ENCODE assay signal across 8 cellular contexts in genomic region chr5:50441479-50441815, GRCh38. TPM values are rescaled to one million over a fixed set of nuclear protein-coding genes. Genes with fewer than 3 reads are reported as not detected.
DNase-seq lines count a peak whose midpoint lies in the region; ATAC-seq, FAIRE-seq and TF ChIP-seq lines count a peak whose summit lies in the region.

No MANE protein-coding gene starts in this region.

- H2BK5ac ChIP-seq in mesendoderm (ENCODE audit: low read length): no peak overlapping the region

- H2BK15ac ChIP-seq in mesendoderm (replicated peaks; ENCODE audit: low read depth): no peak overlapping the region

- no peak for FAIRE-seq in HepG2 (lab: Jason Lieb, UNC)
- FAIRE-seq in astrocyte (lab: Jason Lieb, UNC): no peak

- no peaks in the 10 kb centered on the region for H3K4me1 Mint-ChIP-seq in astrocyte (ENCODE audit: low read depth, unreplicated experiment)

- peaks cover 0 to 7% (median under 1%) of the 10 kb centered on the region in 4 donors for H3K4me1 ChIP-seq in liver (ENCODE audit: control insufficient read depth in 4 of 4, insufficient read depth in 4 of 4, low read length in 3 of 4)
- H3K4me1 ChIP-seq in HepG2 (ENCODE audit: insufficient read depth, low read length): no peaks in the 10 kb centered on the region
- H3K4me1 ChIP-seq in astrocyte (ENCODE audit: insufficient read depth, low read length): no peaks in the 10 kb centered on the region
- H3K4me1 ChIP-seq in mesendoderm (ENCODE audit: control insufficient read depth, low read depth, low read length): no peaks in the 10 kb centered on the region
- H3K4me1 ChIP-seq in upper lobe of right lung: peaks cover 6% of the 10 kb centered on the region

- BruUV-seq in HepG2 (replicated peaks; lab: Mats Ljungman, UMichigan): no TSS peak

- H3K79me2 ChIP-seq in HepG2 (ENCODE audit: insufficient read depth, low read length): no peaks in the 10 kb centered on the region
- H3K79me2 ChIP-seq in astrocyte (ENCODE audit: insufficient read depth, low read length): no peaks in the 10 kb centered on the region
- peaks cover 2% of the 10 kb centered on the region for H3K79me2 ChIP-seq in mesendoderm (ENCODE audit: control insufficient read depth, insufficient read depth, low read length)

- H3K4me3 Mint-ChIP-seq in astrocyte (ENCODE audit: unreplicated experiment): peak overlapping the region; percentile 90

- H4K8ac ChIP-seq in mesendoderm (ENCODE audit: low read depth, low read length): no peak overlapping the region

- H2AK5ac ChIP-seq in mesendoderm (ENCODE audit: low read length): no peak overlapping the region

- 9% methylated on average over 8 of the region's 8 CpGs for WGBS in liver
- WGBS in HepG2 (ENCODE audit: low lambda C conversion rate): 8% methylated on average over 6 of the region's 8 CpGs
- no CpG with 5 or more reads among the region's 8 CpGs for WGBS in mesendoderm (ENCODE audit: extremely low coverage, insufficient coverage, low lambda C conversion rate)

- H4K5ac ChIP-seq in mesendoderm (ENCODE audit: low read length): no peak overlapping the region

- intact Hi-C loops in HepG2 (cut with micrococcal nuclease; ENCODE audit: unreplicated experiment) (no loop called here), upper lobe of right lung (cut with DNase I) (no loop called here)

- H3K9me3 Mint-ChIP-seq in astrocyte (ENCODE audit: unreplicated experiment): no peaks in the 10 kb centered on the region

- ATAC-seq in HepG2: no peak
- ATAC-seq in upper lobe of right lung: no peak

- TF ChIP-seq CTCF in liver (IDR thresholded peaks at IDR 0.05; ENCODE audit: low read depth, low read length, missing input control) (no peak), HepG2 (CRISPR knock-in tag; IDR thresholded peaks at IDR 0.05) (no peak), astrocyte (IDR thresholded peaks at IDR 0.05; ENCODE audit: insufficient read depth, low read depth, low read length) (no peak), upper lobe of right lung (IDR thresholded peaks at IDR 0.05) (no peak)

- H3K4me2 ChIP-seq in HepG2 (ENCODE audit: low read depth, low read length) (no peak overlapping the region), astrocyte (ENCODE audit: low read length) (peak overlapping the region; percentile 78), mesendoderm (ENCODE audit: low read length) (peak overlapping the region; percentile 43)

- H4K20me1 ChIP-seq in HepG2 (ENCODE audit: insufficient read depth, low read length) (no peaks in the 10 kb centered on the region), astrocyte (ENCODE audit: insufficient read depth, low read length) (no peaks in the 10 kb centered on the region)

- no peak overlapping the region for H3K18ac ChIP-seq in mesendoderm (ENCODE audit: low read length)

- H3K79me1 ChIP-seq in mesendoderm (ENCODE audit: low read length): peaks cover 2% of the 10 kb centered on the region

- no peak for TF ChIP-seq POLR2A in HepG2 (IDR thresholded peaks at IDR 0.05; ENCODE audit: insufficient read depth in 1 of 2, low read depth in 2 of 2, low read length in 2 of 2)

- no peaks in the 10 kb centered on the region for H3K27me3 Mint-ChIP-seq in astrocyte (ENCODE audit: low read depth, unreplicated experiment)

- no peak overlapping the region for H3K56ac ChIP-seq in mesendoderm (ENCODE audit: low read length)

- CTCF ChIA-PET in HepG2 (lab: Yijun Ruan, JAX; ENCODE audit: low intra/inter-chr PET ratio, low total read pairs): no interaction called here

- TF ChIP-seq RAD21 in liver (IDR thresholded peaks at IDR 0.05) (no peak), HepG2 (CRISPR knock-in tag; IDR thresholded peaks at IDR 0.05) (no peak)

- H3K27me3 ChIP-seq in liver (ENCODE audit: control insufficient read depth in 4 of 4, insufficient read depth in 4 of 4, low read length in 3 of 4): peaks cover 0 to 1% (median 0%) of the 10 kb centered on the region in 4 donors
- H3K27me3 ChIP-seq in HepG2 (ENCODE audit: control insufficient read depth in 1 of 2, insufficient read depth in 2 of 2, low read length in 2 of 2): no peaks in the 10 kb centered on the region
- no peaks in the 10 kb centered on the region for H3K27me3 ChIP-seq in astrocyte (ENCODE audit: insufficient read depth, low read length)
- H3K27me3 ChIP-seq in mesendoderm (ENCODE audit: insufficient read depth, low read length, poor library complexity): no peaks in the 10 kb centered on the region
- H3K27me3 ChIP-seq in upper lobe of right lung: peaks cover 8% of the 10 kb centered on the region

- TF ChIP-seq EP300 in HepG2 (IDR thresholded peaks at IDR 0.05; ENCODE audit: low read depth in 2 of 2, low read length in 2 of 2) (no peak), HepG2 (CRISPR knock-in tag; IDR thresholded peaks at IDR 0.05; ENCODE audit: borderline replicate concordance) (no peak)

- H2BK120ac ChIP-seq in mesendoderm (ENCODE audit: low read depth, low read length): no peak overlapping the region

- no peak overlapping the region for H3K4ac ChIP-seq in mesendoderm (ENCODE audit: low read depth, low read length)

- H3K36me3 ChIP-seq in liver (ENCODE audit: control insufficient read depth in 4 of 4, insufficient read depth in 3 of 4, low read depth in 1 of 4, low read length in 3 of 4) (no peaks in the 10 kb centered on the region), HepG2 (replicated peaks in 1 of 2; ENCODE audit: control insufficient read depth in 1 of 2, insufficient read depth in 2 of 2, low read length in 2 of 2) (no peaks in the 10 kb centered on the region), astrocyte (ENCODE audit: insufficient read depth, low read length) (no peaks in the 10 kb centered on the region), mesendoderm (ENCODE audit: control insufficient read depth, insufficient read depth, low read length) (no peaks in the 10 kb centered on the region), upper lobe of right lung (no peaks in the 10 kb centered on the region)

- H3K9me3 ChIP-seq in liver (ENCODE audit: control insufficient read depth in 4 of 4, low read length in 3 of 4): peaks cover 0 to under 1% (median 0%) of the 10 kb centered on the region in 4 donors
- H3K9me3 ChIP-seq in HepG2 (ENCODE audit: low read length): peaks cover 6% of the 10 kb centered on the region; the same call in 1 of the 2 replicates
- H3K9me3 ChIP-seq in astrocyte (ENCODE audit: insufficient read depth, low read depth, low read length): no peaks in the 10 kb centered on the region
- no peaks in the 10 kb centered on the region for H3K9me3 ChIP-seq in upper lobe of right lung

- DNase-seq in HepG2 (ENCODE audit: low spot score) (no peak), astrocyte (ENCODE audit: low read depth) (no peak), mesendoderm (no peak), upper lobe of right lung (no peak), NOMO-1 (lab: John Stamatoyannopoulos, UW; ENCODE audit: unreplicated experiment in 2 of 2) (no peak), A172 (ENCODE audit: low spot score) (no peak), GM03348 (ENCODE audit: low spot score) (no peak)

- POLR2A ChIA-PET in HepG2 (lab: Yijun Ruan, JAX): no interaction called here

- H3K9ac ChIP-seq in liver (ENCODE audit: low read depth in 1 of 2, low read length in 2 of 2) (no peak overlapping the region), HepG2 (ENCODE audit: insufficient read depth, low read depth, low read length) (no peak overlapping the region), astrocyte (ENCODE audit: low read length) (peak overlapping the region; percentile 50), mesendoderm (ENCODE audit: low read length) (peak overlapping the region; percentile 64)

- H3K23ac ChIP-seq in mesendoderm (ENCODE audit: low read length): no peak overlapping the region

- H2AFZ ChIP-seq in HepG2 (ENCODE audit: low read length) (no peak overlapping the region), astrocyte (ENCODE audit: low read depth, low read length) (peak overlapping the region; percentile 50)

- H3K27ac Mint-ChIP-seq in astrocyte (ENCODE audit: unreplicated experiment): no peak overlapping the region

- peaks cover under 1% of the 10 kb centered on the region for H3K36me3 Mint-ChIP-seq in astrocyte (ENCODE audit: low read depth, unreplicated experiment)

- in situ Hi-C loops in HepG2 (cut with HindIII; ENCODE audit: extremely low pct_ligation_motif_present, low pct_unique_long_range_greater_than_20kb): no loop called here

- H3K4me3 ChIP-seq in liver (ENCODE audit: low read depth in 1 of 3, low read length in 3 of 3) (peak overlapping the region in 2 of 3 donors; percentile 41 to 52), HepG2 (replicated peaks in 1 of 3; ENCODE audit: insufficient read depth in 1 of 3, low read depth in 2 of 3, low read length in 3 of 3) (no peak overlapping the region), astrocyte (ENCODE audit: insufficient read depth, low read depth, low read length) (peak overlapping the region; percentile 49), mesendoderm (ENCODE audit: low read length) (no peak overlapping the region), upper lobe of right lung (peak overlapping the region; percentile 60)

- H3K27ac ChIP-seq in liver (ENCODE audit: low read depth in 1 of 2, low read length in 2 of 2): peak overlapping the region; percentile 46 to 50
- H3K27ac ChIP-seq in HepG2 (ENCODE audit: extremely low read length, insufficient read depth, low read length): no peak overlapping the region
- H3K27ac ChIP-seq in astrocyte (ENCODE audit: low read depth, low read length): no peak overlapping the region
- H3K27ac ChIP-seq in mesendoderm (ENCODE audit: low read depth, low read length): peak overlapping the region; percentile 30
- H3K27ac ChIP-seq in upper lobe of right lung: peak overlapping the region; percentile 78

RNA-seq across cellular contexts. Expression of gene EMB, which starts 0.4 kb away (rescaled TPM):
- total RNA-seq in liver: 10 to 100 TPM in 1 of 2 donors, 1 to 10 TPM in 1; 2.8 to 16.1 TPM
- polyA plus RNA-seq in liver: 1 to 10 TPM in 1 of 2 donors, under 1 TPM in 1; 0.90 to 1.5 TPM
- not detected in 2 replicates for total RNA-seq in HepG2 (2016; rRNA removed; fragmentation: Illumina TruSeq; extraction: Trizol)
- total RNA-seq in HepG2 (2016; cell fraction: cytosol; rRNA removed; fragmentation: Illumina TruSeq; extraction: Trizol; ENCODE audit: low read depth): not detected in 2 replicates
- not detected in 2 replicates for total RNA-seq in HepG2 (2016; cell fraction: insoluble cytoplasmic fraction; rRNA removed; fragmentation: Illumina TruSeq; extraction: Trizol)
- total RNA-seq in HepG2 (2016; cell fraction: membrane; rRNA removed; fragmentation: Illumina TruSeq; extraction: Trizol): not detected in 2 replicates
- total RNA-seq in HepG2 (2016; cell fraction: nucleus; rRNA removed; fragmentation: Illumina TruSeq; extraction: Trizol): not detected in 2 replicates
- polyA plus RNA-seq in HepG2 (2011; rRNA removed): 0.01 TPM in 2 replicates
- polyA plus RNA-seq in HepG2 (2011; cell fraction: cytosol; rRNA removed): 0.01 TPM in 1 of 2 replicates, not detected in the other
- not detected in 2 replicates for polyA plus RNA-seq in HepG2 (2011; cell fraction: nucleus; rRNA removed)
- polyA plus RNA-seq in HepG2 (2012): 0.04 TPM in 1 of 2 replicates, not detected in the other
- polyA plus RNA-seq in HepG2 (2016; cell fraction: cytosol; fragmentation: Illumina TruSeq; extraction: Trizol; ENCODE audit: low read depth): not detected in 2 replicates
- not detected in 2 replicates for polyA plus RNA-seq in HepG2 (2016; cell fraction: insoluble cytoplasmic fraction; fragmentation: Illumina TruSeq; extraction: Trizol; ENCODE audit: low read depth)
- not detected in 2 replicates for polyA plus RNA-seq in HepG2 (2016; cell fraction: membrane; fragmentation: Illumina TruSeq; extraction: Trizol; ENCODE audit: low read depth)
- polyA plus RNA-seq in HepG2 (2016; cell fraction: nucleus; fragmentation: Illumina TruSeq; extraction: Trizol; ENCODE audit: insufficient read depth, low read depth): not detected in 2 replicates
- 0.05 TPM in 1 of 2 replicates, not detected in the other for polyA minus RNA-seq in HepG2 (2011; rRNA and poly(A)+ RNA removed; ENCODE audit: low replicate concordance)
- polyA minus RNA-seq in HepG2 (2011; cell fraction: cytosol; rRNA and poly(A)+ RNA removed): not detected in 2 replicates
- 0.13 TPM in 1 of 2 replicates, not detected in the other for polyA minus RNA-seq in HepG2 (2011; cell fraction: nucleus; rRNA and poly(A)+ RNA removed)
- 19.8 and 25.7 TPM in 2 replicates for total RNA-seq in astrocyte
- polyA plus RNA-seq in mesendoderm (2013, experiment 1 of 2): 27.3 TPM
- polyA plus RNA-seq in mesendoderm (2013, experiment 2 of 2): 27.3 TPM
- total RNA-seq in upper lobe of right lung: 35.3 TPM
- total RNA-seq in A172 (2014; rRNA removed; shearing (Covaris generic)): 0.12 TPM in 1 of 2 replicates, not detected in the other

Comparison
In these comparisons a context has a peak if more than half of its experiments do, and no peak if none do; other contexts are left out.
1. H3K27ac ChIP-seq: peak in liver (2 of 2), mesendoderm (single experiment) and upper lobe of right lung (single experiment); none in HepG2 (single experiment) and astrocyte (single experiment).
2. H3K4me3 ChIP-seq: peak in liver (2 of 3), astrocyte (single experiment) and upper lobe of right lung (single experiment); none in HepG2 (0 of 3) and mesendoderm (single experiment).
3. H3K9ac ChIP-seq: peak in astrocyte (single experiment) and mesendoderm (single experiment); none in liver (0 of 2) and HepG2 (single experiment).